ENCODE assay signal across 21 cellular contexts in the genomic region with DNA sequence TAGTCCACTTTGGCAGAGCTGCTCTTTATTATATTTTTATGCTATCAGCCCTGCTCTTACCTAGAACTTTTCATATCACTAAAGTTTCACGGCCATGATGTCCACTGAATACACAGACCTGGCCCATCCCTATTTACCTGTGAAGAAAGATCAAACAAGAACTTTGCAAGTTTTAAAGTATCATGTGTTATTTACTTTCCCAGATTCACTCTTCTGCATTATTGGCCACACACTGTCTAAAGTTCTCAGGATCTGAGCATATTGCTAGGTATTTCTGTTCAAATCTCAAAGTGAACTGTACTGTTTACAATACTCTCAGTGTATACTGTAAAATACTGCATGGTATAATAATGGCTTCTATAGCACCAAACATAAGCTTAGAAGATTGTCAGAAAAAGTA.
"Had no signal": no experiment of that assay in that cellular context is flagged by ENCODE, and none has a peak within 500 bp of the region (broad histone marks: within the 10 kb centered on the region; RNA-seq: fewer than 3 reads in every experiment).

No MANE protein-coding gene starts in this region.

- H3K4me3 ChIP-seq: dorsolateral prefrontal cortex, heart left ventricle, left lung, lung, neural progenitor cell, ovary, smooth muscle cell had no signal

- H3K4me2 ChIP-seq: neural progenitor cell, smooth muscle cell had no signal

- H3K27ac Mint-ChIP-seq: natural killer cell treated with Interleukin-12 subunit alpha and Interleukin-12 subunit beta and Interleukin-15 and Interleukin-18, amount 100 ng/mL, for 72 hours; neural progenitor cell had no signal

- H3K9me3 Mint-ChIP-seq: natural killer cell treated with Interleukin-12 subunit alpha and Interleukin-12 subunit beta and Interleukin-15 and Interleukin-18, amount 100 ng/mL, for 72 hours; neural progenitor cell had no signal

- H3K27me3 ChIP-seq: dorsolateral prefrontal cortex, heart left ventricle, left lung, neural progenitor cell, ovary had no signal

- H3K36me3 Mint-ChIP-seq: natural killer cell treated with Interleukin-12 subunit alpha and Interleukin-12 subunit beta and Interleukin-15 and Interleukin-18, amount 100 ng/mL, for 72 hours; neural progenitor cell had no signal

- DNase-seq: cortex of kidney; dorsolateral prefrontal cortex; effector CD8-positive, alpha-beta T cell; heart left ventricle; hippocampal formation; left lung; mesenchymal stem cell; nucleus accumbens; ovary; right cardiac atrium; stimulated activated CD4-positive, alpha-beta T cell treated with anti-CD3 and anti-CD28 coated beads, Interleukin-2, amount 100 ng/mL, for 48 hours; stimulated activated naive CD4-positive, alpha-beta T cell treated with Interleukin-2 at 50 U/mL for 16 hours; trophoblast cell had no signal

- H3K4me1 ChIP-seq: heart left ventricle, left lung had no signal

- H2AFZ ChIP-seq: neural progenitor cell had no signal

- H3K27ac ChIP-seq: dorsolateral prefrontal cortex, heart left ventricle, left lung, neural progenitor cell, ovary had no signal

- ATAC-seq: esophagus mucosa; heart left ventricle; left lung; natural killer cell treated with Interleukin-12 subunit alpha and Interleukin-12 subunit beta and Interleukin-15 and Interleukin-18, amount 100 ng/mL, for 72 hours; right cardiac atrium had no signal

- H3K4me3 Mint-ChIP-seq: natural killer cell treated with Interleukin-12 subunit alpha and Interleukin-12 subunit beta and Interleukin-15 and Interleukin-18, amount 100 ng/mL, for 72 hours; neural progenitor cell had no signal

- H3K9me3 ChIP-seq: heart left ventricle, left lung, ovary had no signal

- H3K36me3 ChIP-seq: heart left ventricle, left lung, neural progenitor cell, ovary had no signal

- H3K27me3 Mint-ChIP-seq: natural killer cell treated with Interleukin-12 subunit alpha and Interleukin-12 subunit beta and Interleukin-15 and Interleukin-18, amount 100 ng/mL, for 72 hours had no signal

- H3K9ac ChIP-seq: neural progenitor cell had no signal

- FAIRE-seq: endometrium, frontal cortex, urothelium cell line had no signal
